Comparison of ENCODE assay signal across 34 cellular contexts in genomic region chr14:22164616-22165015, GRCh38.
"Had no signal": no experiment of that assay in that cellular context is flagged by ENCODE, and none has a peak within 500 bp of the region (broad histone marks: within the 10 kb centered on the region; RNA-seq: fewer than 3 reads in every experiment).

No MANE protein-coding gene starts in this region.

- H3K4me3 ChIP-seq: ascending aorta, breast epithelium, coronary artery, dorsolateral prefrontal cortex, pancreas, prostate gland, skin epidermis, thoracic aorta, upper lobe of left lung, vagina had no signal

- H3K27me3 ChIP-seq: ascending aorta, breast epithelium, pancreas, upper lobe of left lung, vagina had no signal

- H3K9me3 Mint-ChIP-seq: activated B cell treated with CpG ODN at 0.5 μM for 24 hours; activated naive CD8-positive, alpha-beta T cell treated with anti-CD3 and anti-CD28 coated beads for 36 hours; activated T-cell treated with anti-CD3 and anti-CD28 coated beads, Interleukin-2, amount 50 U/mL, for 72 hours; memory B cell; naive thymus-derived CD4-positive, alpha-beta T cell; neural crest cell; T-cell; T-helper 2 cell treated with Interferon-gamma antibody and Interleukin-4, amounts not matched to agents 5 μg/mL and 100 μg/mL, for 36 hours had no signal

- H3K27ac ChIP-seq: ascending aorta, breast epithelium, coronary artery, dorsolateral prefrontal cortex, pancreas, prostate gland, skin epidermis, thoracic aorta, upper lobe of left lung, vagina had no signal

- H3K4me3 Mint-ChIP-seq: activated B cell treated with CpG ODN at 0.5 μM for 24 hours; activated naive CD8-positive, alpha-beta T cell treated with anti-CD3 and anti-CD28 coated beads for 36 hours; memory B cell; neural crest cell; T-helper 2 cell treated with Interferon-gamma antibody and Interleukin-4, amounts not matched to agents 5 μg/mL and 100 μg/mL, for 36 hours had no signal

- H3K4me1 Mint-ChIP-seq: activated B cell treated with CpG ODN at 0.5 μM for 24 hours, neural crest cell had no signal

- H3K4me1 ChIP-seq: ascending aorta, breast epithelium, pancreas, prostate gland, upper lobe of left lung, vagina had no signal

- ATAC-seq: activated T-cell treated with anti-CD3 and anti-CD28 coated beads, Interleukin-2, amount 50 U/mL, for 72 hours; left colon; naive thymus-derived CD4-positive, alpha-beta T cell; pancreas; sciatic nerve; stimulated activated naive CD8-positive, alpha-beta T cell treated with anti-CD3 and anti-CD28 coated beads, Interleukin-15, Interleukin-2, amounts not matched to agents 100 U/mL and 50 U/mL, for 24 hours; T-cell had no signal

- DNase-seq: activated B cell treated with CpG ODN at 0.5 μM for 24 hours; activated CD4-positive, alpha-beta T cell treated with anti-CD3 and anti-CD28 coated beads, Interleukin-2, amount 50 U/mL, for 4 hours; activated naive CD4-positive, alpha-beta T cell treated with Interleukin-2 at 50 U/mL for 16 hours; activated naive CD8-positive, alpha-beta T cell treated with anti-CD3 and anti-CD28 coated beads for 36 hours; activated T-cell treated with anti-CD3 and anti-CD28 coated beads for 4 hours; activated T-cell treated with anti-CD3 and anti-CD28 coated beads, Interleukin-2, amount 50 U/mL, for 72 hours; dorsolateral prefrontal cortex; effector memory CD4-positive, alpha-beta T cell; foreskin fibroblast; head of caudate nucleus; hippocampal formation; kidney; left colon; midbrain; naive thymus-derived CD4-positive, alpha-beta T cell; nucleus accumbens; pancreas; retina; stimulated activated CD4-positive, alpha-beta T cell treated with anti-CD3 and anti-CD28 coated beads, Interleukin-12 subunit alpha, Interleukin-12 subunit beta, amount 100 ng/mL, for 4 hours; stimulated activated CD4-positive, alpha-beta T cell treated with anti-CD3 and anti-CD28 coated beads, Interleukin-4, amount 100 ng/mL, for 1 hour; stimulated activated naive CD8-positive, alpha-beta T cell treated with anti-CD3 and anti-CD28 coated beads, Interleukin-15, Interleukin-2, amounts not matched to agents 100 U/mL and 50 U/mL, for 24 hours; T-cell; upper lobe of left lung had no signal

- H3K27ac Mint-ChIP-seq: activated B cell treated with CpG ODN at 0.5 μM for 24 hours; activated naive CD8-positive, alpha-beta T cell treated with anti-CD3 and anti-CD28 coated beads for 36 hours; activated T-cell treated with anti-CD3 and anti-CD28 coated beads, Interleukin-2, amount 50 U/mL, for 72 hours; memory B cell; T-cell; T-helper 2 cell treated with Interferon-gamma antibody and Interleukin-4, amounts not matched to agents 5 μg/mL and 100 μg/mL, for 36 hours had no signal

- H3K27me3 Mint-ChIP-seq: activated naive CD8-positive, alpha-beta T cell treated with anti-CD3 and anti-CD28 coated beads for 36 hours had no signal

- H3K9me3 ChIP-seq: ascending aorta, breast epithelium, pancreas, prostate gland, thoracic aorta, upper lobe of left lung, vagina had no signal

- H3K36me3 ChIP-seq: ascending aorta, breast epithelium, pancreas, prostate gland, thoracic aorta, upper lobe of left lung, vagina had no signal

- H3K36me3 Mint-ChIP-seq: activated naive CD8-positive, alpha-beta T cell treated with anti-CD3 and anti-CD28 coated beads for 36 hours; memory B cell; naive thymus-derived CD4-positive, alpha-beta T cell; T-cell had no signal
